ENCODE assay signal across 9 cellular contexts in genomic region chrY:17430570-17431166, GRCh38.
DNase-seq lines count a peak whose midpoint lies in the region; ATAC-seq and TF ChIP-seq lines count a peak whose summit lies in the region.
"Had no signal": no experiment of that assay in that cellular context is flagged by ENCODE, and none has a peak within 500 bp of the region (broad histone marks: within the 10 kb centered on the region; RNA-seq: fewer than 3 reads in every experiment).

No MANE protein-coding gene starts in this region.

- H3K27me3 Mint-ChIP-seq in CD8-positive, alpha-beta T cell (ENCODE audit: low read depth), result no peaks in the 10 kb centered on the region
- no peaks in the 10 kb centered on the region for H3K27me3 Mint-ChIP-seq in activated CD4-positive, alpha-beta memory T cell treated with anti-CD3 and anti-CD28 coated beads, Interleukin-2, amount 10 ng/mL, durations not matched to agents 7 days and 5 days

- CTCF ChIA-PET in CD8-positive, alpha-beta T cell (lab: Charles Lee), result no interaction called here
- CTCF ChIA-PET in activated CD4-positive, alpha-beta memory T cell treated with anti-CD3 and anti-CD28 coated beads, Interleukin-2, amount 10 ng/mL, durations not matched to agents 7 days and 5 days (lab: Charles Lee), result no interaction called here

- no peak for DNase-seq in CD8-positive, alpha-beta T cell
- peak; percentile 1 for DNase-seq in GM20000 (ENCODE audit: low spot score)
- peak; percentile 15 for DNase-seq in activated CD4-positive, alpha-beta memory T cell treated with anti-CD3 and anti-CD28 coated beads, Interleukin-2, amount 10 ng/mL, durations not matched to agents 7 days and 5 days
- DNase-seq in left lobe of liver (ENCODE audit: low spot score), result no peak
- DNase-seq in SK-N-DZ (ENCODE audit: low spot score), result no peak
- no peak for DNase-seq in stimulated activated naive CD4-positive, alpha-beta T cell (lab: John Stamatoyannopoulos, UW)
- DNase-seq in DMS 273 (lab: John Stamatoyannopoulos, UW; ENCODE audit: unreplicated experiment), result no peak

- H3K9me3 Mint-ChIP-seq in CD8-positive, alpha-beta T cell, result no peaks in the 10 kb centered on the region
- H3K9me3 Mint-ChIP-seq in activated CD4-positive, alpha-beta memory T cell treated with anti-CD3 and anti-CD28 coated beads, Interleukin-2, amount 10 ng/mL, durations not matched to agents 7 days and 5 days, result no peaks in the 10 kb centered on the region

- intact Hi-C loops in CD8-positive, alpha-beta T cell (cut with DNase I, micrococcal nuclease), result no loop called here

- POLR2A ChIA-PET in CD8-positive, alpha-beta T cell (lab: Charles Lee), result no interaction called here
- POLR2A ChIA-PET in activated CD4-positive, alpha-beta memory T cell treated with anti-CD3 and anti-CD28 coated beads, Interleukin-2, amount 10 ng/mL, durations not matched to agents 7 days and 5 days (lab: Charles Lee), result no interaction called here

- H3K9me3 ChIP-seq in CD8-positive, alpha-beta T cell (ENCODE audit: low read length), result no peaks in the 10 kb centered on the region

- H3K36me3 ChIP-seq in CD8-positive, alpha-beta T cell (ENCODE audit: insufficient read depth, low read length), result no peaks in the 10 kb centered on the region

- H3K27ac Mint-ChIP-seq in CD8-positive, alpha-beta T cell, result no peak overlapping the region
- no peak overlapping the region for H3K27ac Mint-ChIP-seq in activated CD4-positive, alpha-beta memory T cell treated with anti-CD3 and anti-CD28 coated beads, Interleukin-2, amount 10 ng/mL, durations not matched to agents 7 days and 5 days

- no peaks in the 10 kb centered on the region for H3K4me1 ChIP-seq in CD8-positive, alpha-beta T cell (ENCODE audit: insufficient read depth, low read length)

- H3K4me3 Mint-ChIP-seq in CD8-positive, alpha-beta T cell, result no peak overlapping the region
- no peak overlapping the region for H3K4me3 Mint-ChIP-seq in activated CD4-positive, alpha-beta memory T cell treated with anti-CD3 and anti-CD28 coated beads, Interleukin-2, amount 10 ng/mL, durations not matched to agents 7 days and 5 days

- H3K36me3 Mint-ChIP-seq in CD8-positive, alpha-beta T cell, result no peaks in the 10 kb centered on the region
- H3K36me3 Mint-ChIP-seq in activated CD4-positive, alpha-beta memory T cell treated with anti-CD3 and anti-CD28 coated beads, Interleukin-2, amount 10 ng/mL, durations not matched to agents 7 days and 5 days (ENCODE audit: low read depth), result no peaks in the 10 kb centered on the region

- no peak overlapping the region for H3K4me3 ChIP-seq in CD8-positive, alpha-beta T cell (ENCODE audit: low read depth, low read length)

- TF ChIP-seq CTCF in CD8-positive, alpha-beta T cell (IDR thresholded peaks at IDR 0.05), result peak; percentile 12
- no peak for TF ChIP-seq CTCF in GM20000 (IDR thresholded peaks at IDR 0.05; ENCODE audit: extremely low read depth, missing control alignments)

- no peak overlapping the region for H3K27ac ChIP-seq in CD8-positive, alpha-beta T cell (ENCODE audit: low read depth, low read length)

- ATAC-seq in CD8-positive, alpha-beta T cell, result no peak
- ATAC-seq in left lobe of liver (peak; percentile 45), HG03135 (IDR thresholded peaks at IDR 0.05; ENCODE audit: unreplicated experiment) (no peak)
- ATAC-seq: Right ventricle myocardium inferior had no signal

- no peaks in the 10 kb centered on the region for H3K27me3 ChIP-seq in CD8-positive, alpha-beta T cell (ENCODE audit: insufficient read depth, low read length)

- no peaks in the 10 kb centered on the region for H3K4me1 Mint-ChIP-seq in CD8-positive, alpha-beta T cell (ENCODE audit: low read depth)
- no peaks in the 10 kb centered on the region for H3K4me1 Mint-ChIP-seq in activated CD4-positive, alpha-beta memory T cell treated with anti-CD3 and anti-CD28 coated beads, Interleukin-2, amount 10 ng/mL, durations not matched to agents 7 days and 5 days

Comparison
In these comparisons a context has a peak if more than half of its experiments do, and no peak if none do; other contexts are left out.
1. DNase-seq: peak in GM20000 (single experiment) and activated CD4-positive, alpha-beta memory T cell treated with anti-CD3 and anti-CD28 coated beads, Interleukin-2, amount 10 ng/mL, durations not matched to agents 7 days and 5 days (single experiment); none in CD8-positive, alpha-beta T cell (0 of 7), left lobe of liver (single experiment), SK-N-DZ (single experiment), stimulated activated naive CD4-positive, alpha-beta T cell (0 of 6) and DMS 273 (single experiment).